21 cellular contexts compared by ENCODE assay signal in genomic region chr12:64385019-64385418, GRCh38. TPM values are rescaled to one million over a fixed set of nuclear protein-coding genes. Genes with fewer than 3 reads are reported as not detected.
DNase-seq lines count a peak whose midpoint lies in the region; ATAC-seq and TF ChIP-seq lines count a peak whose summit lies in the region.
"Had no signal": no experiment of that assay in that cellular context is flagged by ENCODE, and none has a peak within 500 bp of the region (broad histone marks: within the 10 kb centered on the region; RNA-seq: fewer than 3 reads in every experiment).

No MANE protein-coding gene starts in this region.

- no peak overlapping the region for H2BK120ac ChIP-seq in mesenchymal stem cell (ENCODE audit: low read depth, low read length)

- RAD21 ChIA-PET in HCT116 (lab: Charles Lee; ENCODE audit: low non-redundant PET in 1 of 2, low total read pairs in 2 of 2, uncharacterized antibody in 2 of 2, unreplicated experiment in 2 of 2), result no interaction called here

- no peaks in the 10 kb centered on the region for H3K9me2 ChIP-seq in HCT116 (ENCODE audit: insufficient read depth)

- H3K9me3 ChIP-seq in HCT116 (ENCODE audit: control insufficient read depth in 1 of 2, insufficient read depth in 1 of 2, low read depth in 1 of 2, low read length in 2 of 2) (no peaks in the 10 kb centered on the region), mesenchymal stem cell (ENCODE audit: control insufficient read depth, low read length) (peaks cover 8% of the 10 kb centered on the region), heart left ventricle (peaks cover 0 to 15% (median 0%) of the 10 kb centered on the region in 12 donors)
- H3K9me3 ChIP-seq: gastrocnemius medialis had no signal

- H2AK5ac ChIP-seq in mesenchymal stem cell (ENCODE audit: low read length, severe bottlenecking), result no peak overlapping the region

- H3K27me3 ChIP-seq in HCT116 (ENCODE audit: insufficient read depth, low read length) (no peaks in the 10 kb centered on the region), mesenchymal stem cell (ENCODE audit: control insufficient read depth in 1 of 2, insufficient read depth in 1 of 2, low read length in 2 of 2) (no peaks in the 10 kb centered on the region), heart left ventricle (peaks cover 0 to 12% (median 2%) of the 10 kb centered on the region in 9 donors), brain microvascular endothelial cell (replicated peaks) (no peaks in the 10 kb centered on the region)
- H3K27me3 ChIP-seq: adrenal gland had no signal

- H3K9ac ChIP-seq in HCT116 (ENCODE audit: low read length) (no peak overlapping the region), mesenchymal stem cell (ENCODE audit: low read length) (peak overlapping the region; percentile 74)

- H3K9me3 Mint-ChIP-seq in activated CD4-positive, alpha-beta T cell treated with anti-CD3 and anti-CD28 coated beads for 36 hours (ENCODE audit: low read depth), result peaks cover 12% of the 10 kb centered on the region
- peaks cover 24% of the 10 kb centered on the region for H3K9me3 Mint-ChIP-seq in activated T-helper 1 cell treated with anti-CD3 and anti-CD28 coated beads, Interleukin-12 subunit alpha, Interleukin-12 subunit beta, Interleukin-2, Interleukin-4 antibody, amounts not matched to agents 30 ng/mL and 10 ng/mL and 1 ng/mL, durations not matched to agents 14 hours and 24 hours and 36 hours

- H3K27ac ChIP-seq in HCT116 (ENCODE audit: low read depth, low read length), result no peak overlapping the region
- no peak overlapping the region for H3K27ac ChIP-seq in mesenchymal stem cell (ENCODE audit: low read length, poor library complexity, severe bottlenecking)
- no peak overlapping the region for H3K27ac ChIP-seq in heart left ventricle
- no peak overlapping the region for H3K27ac ChIP-seq in brain microvascular endothelial cell
- H3K27ac ChIP-seq: 22Rv1, adrenal gland, cardiac muscle cell, gastrocnemius medialis, upper lobe of left lung had no signal

- no peak overlapping the region for H2BK12ac ChIP-seq in mesenchymal stem cell (ENCODE audit: low read length in 2 of 2)

- H2BK15ac ChIP-seq in mesenchymal stem cell (ENCODE audit: low read depth, poor library complexity, severe bottlenecking), result no peak overlapping the region

- H3K4ac ChIP-seq in mesenchymal stem cell (ENCODE audit: low read depth in 1 of 2, low read length in 2 of 2), result no peak overlapping the region

- POLR2A ChIA-PET in activated CD4-positive, alpha-beta T cell treated with anti-CD3 and anti-CD28 coated beads for 36 hours (lab: Charles Lee), result interaction anchor here (0.7 to 1.2 kb wide), 2 partner anchors 18 to 19 kb away, joined by 5 read pairs; partner anchors contain the start of gene XPOT
- POLR2A ChIA-PET in HCT116 (lab: Charles Lee), result no interaction called here

- H4K8ac ChIP-seq in mesenchymal stem cell (ENCODE audit: low read length), result no peak overlapping the region

- 97% methylated on average over 3 of the region's 3 CpGs for WGBS in mesenchymal stem cell
- WGBS in heart left ventricle, 4 donors, result 85 to 97% (median 93%) methylated on average over 3 of the region's 3 CpGs

- no peak overlapping the region for H2BK5ac ChIP-seq in mesenchymal stem cell (ENCODE audit: low read depth, low read length, poor library complexity, severe bottlenecking)

- H3K79me1 ChIP-seq in mesenchymal stem cell (replicated peaks; ENCODE audit: low read length, poor library complexity, severe bottlenecking), result no peaks in the 10 kb centered on the region

- no peak for TF ChIP-seq RAD21 in HCT116 (IDR thresholded peaks at IDR 0.05; ENCODE audit: low read depth)

- intact Hi-C loops in activated CD4-positive, alpha-beta T cell treated with anti-CD3 and anti-CD28 coated beads for 36 hours (cut with DNase I, micrococcal nuclease), result loop anchor here in 1 of 2 experiments (1.0 kb wide), 1 partner anchor 19 kb away; the partner anchor contains the start of gene XPOT
- intact Hi-C loops in HCT116 (cut with micrococcal nuclease) (loop anchor here (5.0 kb wide), 1 partner anchor 558 kb away; no protein-coding TSS in a partner anchor), heart left ventricle (cut with DNase I) (no loop called here)
- intact Hi-C loops in activated T-helper 1 cell treated with anti-CD3 and anti-CD28 coated beads, Interleukin-12 subunit alpha, Interleukin-12 subunit beta, Interleukin-2, Interleukin-4 antibody, amounts not matched to agents 30 ng/mL and 10 ng/mL and 1 ng/mL, durations not matched to agents 14 hours and 24 hours and 36 hours (cut with micrococcal nuclease), result loop anchor here (1.0 to 10.0 kb wide), 3 partner anchors 19 to 605 kb away; partner anchors contain the start of gene XPOT

- H4K20me1 ChIP-seq in HCT116 (ENCODE audit: insufficient read depth), result no peaks in the 10 kb centered on the region

- CTCF ChIA-PET in activated CD4-positive, alpha-beta T cell treated with anti-CD3 and anti-CD28 coated beads for 36 hours (lab: Charles Lee), result interaction anchor here (0.7 kb wide), 1 partner anchor 22 kb away, joined by 5 read pairs; no protein-coding TSS in a partner anchor
- CTCF ChIA-PET in HCT116 (lab: Charles Lee), result no interaction called here

- peak; percentile 36 for ATAC-seq in activated CD4-positive, alpha-beta T cell treated with anti-CD3 and anti-CD28 coated beads for 36 hours
- no peak for ATAC-seq in HCT116
- no peak for ATAC-seq in heart left ventricle
- ATAC-seq: gastrocnemius medialis had no signal

- no peaks in the 10 kb centered on the region for H3K36me3 Mint-ChIP-seq in activated CD4-positive, alpha-beta T cell treated with anti-CD3 and anti-CD28 coated beads for 36 hours (ENCODE audit: low read depth)
- no peaks in the 10 kb centered on the region for H3K36me3 Mint-ChIP-seq in activated T-helper 1 cell treated with anti-CD3 and anti-CD28 coated beads, Interleukin-12 subunit alpha, Interleukin-12 subunit beta, Interleukin-2, Interleukin-4 antibody, amounts not matched to agents 30 ng/mL and 10 ng/mL and 1 ng/mL, durations not matched to agents 14 hours and 24 hours and 36 hours (ENCODE audit: low read depth)

- H2AFZ ChIP-seq in HCT116 (ENCODE audit: low read depth, low read length, poor library complexity, severe bottlenecking), result no peak overlapping the region
- no peak overlapping the region for H2AFZ ChIP-seq in mesenchymal stem cell (ENCODE audit: low read depth, low read length)

- TF ChIP-seq CTCF in HCT116 (IDR thresholded peaks at IDR 0.05 in 2 of 3, conservative IDR thresholded peaks at IDR 0.05 in 1 of 3; ENCODE audit: borderline replicate concordance in 1 of 3, insufficient read depth in 1 of 3, low read depth in 2 of 3, low read length in 2 of 3), result no peak
- TF ChIP-seq CTCF in heart left ventricle (IDR thresholded peaks at IDR 0.05), result no peak
- no peak for TF ChIP-seq CTCF in brain microvascular endothelial cell (IDR thresholded peaks at IDR 0.05; ENCODE audit: low read depth, low read length, missing control alignments)

- H3K23ac ChIP-seq in mesenchymal stem cell (ENCODE audit: low read length in 2 of 2), result no peak overlapping the region

- H3K4me1 Mint-ChIP-seq in activated CD4-positive, alpha-beta T cell treated with anti-CD3 and anti-CD28 coated beads for 36 hours, result peaks cover 39% of the 10 kb centered on the region
- peaks cover 30% of the 10 kb centered on the region for H3K4me1 Mint-ChIP-seq in activated T-helper 1 cell treated with anti-CD3 and anti-CD28 coated beads, Interleukin-12 subunit alpha, Interleukin-12 subunit beta, Interleukin-2, Interleukin-4 antibody, amounts not matched to agents 30 ng/mL and 10 ng/mL and 1 ng/mL, durations not matched to agents 14 hours and 24 hours and 36 hours (ENCODE audit: low read depth)

- H3K36me3 ChIP-seq in HCT116 (ENCODE audit: control insufficient read depth in 1 of 2, insufficient read depth in 2 of 2, low read length in 2 of 2), result no peaks in the 10 kb centered on the region
- H3K36me3 ChIP-seq in mesenchymal stem cell (ENCODE audit: control insufficient read depth in 1 of 2, insufficient read depth in 2 of 2, low read depth in 1 of 2, low read length in 2 of 2), result peaks cover 0 to 3% of the 10 kb centered on the region in 2 experiments
- no peaks in the 10 kb centered on the region for H3K36me3 ChIP-seq in heart left ventricle
- H3K36me3 ChIP-seq in brain microvascular endothelial cell (replicated peaks), result no peaks in the 10 kb centered on the region
- H3K36me3 ChIP-seq: adrenal gland, cardiac muscle cell, gastrocnemius medialis, upper lobe of left lung had no signal

- no peak overlapping the region for H4K91ac ChIP-seq in mesenchymal stem cell (ENCODE audit: low read length)

- no peak for DNase-seq in activated CD4-positive, alpha-beta T cell treated with anti-CD3 and anti-CD28 coated beads for 36 hours
- DNase-seq in activated CD4-positive, alpha-beta T cell treated with anti-CD3 and anti-CD28 coated beads, Interleukin-2, amount 50 U/mL, for 4 hours, result no peak
- no peak for DNase-seq in HCT116 (ENCODE audit: low read depth, low spot score)
- DNase-seq in activated T-helper 1 cell treated with anti-CD3 and anti-CD28 coated beads, Interleukin-12 subunit alpha, Interleukin-12 subunit beta, Interleukin-2, Interleukin-4 antibody, amounts not matched to agents 30 ng/mL and 10 ng/mL and 1 ng/mL, durations not matched to agents 14 hours and 24 hours and 36 hours (ENCODE audit: low spot score), result no peak
- no peak for DNase-seq in mesenchymal stem cell
- no peak for DNase-seq in GM19240 (ENCODE audit: insufficient read length, low spot score)
- DNase-seq in heart left ventricle, result no peak
- DNase-seq in brain microvascular endothelial cell, result no peak
- DNase-seq: activated CD4-positive, CD25-positive, alpha-beta regulatory T cell; adrenal gland; DMS 273 treated with DMSO at 0.1 percent for 48 hours; gastrocnemius medialis; GDM1; NCI-H774; upper lobe of left lung had no signal

- no peaks in the 10 kb centered on the region for H3K79me2 ChIP-seq in HCT116 (ENCODE audit: insufficient read depth, low read length)

- TF ChIP-seq POLR2A in HCT116 (IDR thresholded peaks at IDR 0.05; ENCODE audit: borderline replicate concordance, extremely low read depth, insufficient read depth, insufficient read length) (no peak), heart left ventricle (IDR thresholded peaks at IDR 0.05) (no peak)

- in situ Hi-C loops in brain microvascular endothelial cell (cut with HindIII; ENCODE audit: low pct_ligation_motif_present, low sequenced_read_pairs), result no loop called here

- peak overlapping the region; percentile 34 for H3K4me3 Mint-ChIP-seq in activated CD4-positive, alpha-beta T cell treated with anti-CD3 and anti-CD28 coated beads for 36 hours
- peak overlapping the region; percentile 38 for H3K4me3 Mint-ChIP-seq in activated T-helper 1 cell treated with anti-CD3 and anti-CD28 coated beads, Interleukin-12 subunit alpha, Interleukin-12 subunit beta, Interleukin-2, Interleukin-4 antibody, amounts not matched to agents 30 ng/mL and 10 ng/mL and 1 ng/mL, durations not matched to agents 14 hours and 24 hours and 36 hours

- no peak overlapping the region for H3K18ac ChIP-seq in mesenchymal stem cell (ENCODE audit: low read depth in 1 of 2, low read length in 2 of 2)

- H3K4me1 ChIP-seq in HCT116 (ENCODE audit: control insufficient read depth in 1 of 2, insufficient read depth in 2 of 2, low read length in 2 of 2) (peaks cover 0 to 18% of the 10 kb centered on the region in 2 experiments; a peak in 2 of 4 replicates), mesenchymal stem cell (ENCODE audit: control insufficient read depth, insufficient read depth, low read depth, low read length) (peaks cover under 1% of the 10 kb centered on the region), heart left ventricle (peaks cover 0 to 2% (median 0%) of the 10 kb centered on the region in 12 donors)
- H3K4me1 ChIP-seq: adrenal gland, gastrocnemius medialis had no signal

- H3K4me3 ChIP-seq in HCT116 (replicated peaks in 1 of 2; ENCODE audit: low read depth in 1 of 2, low read length in 2 of 2) (no peak overlapping the region), mesenchymal stem cell (ENCODE audit: insufficient read depth in 1 of 2, low read depth in 1 of 2, low read length in 2 of 2) (no peak overlapping the region), heart left ventricle (no peak overlapping the region), brain microvascular endothelial cell (ENCODE audit: low read depth, low read length) (no peak overlapping the region)
- H3K4me3 ChIP-seq: adrenal gland, cardiac muscle cell, gastrocnemius medialis, upper lobe of left lung had no signal

- peak overlapping the region; percentile 75 for H3K27ac Mint-ChIP-seq in activated CD4-positive, alpha-beta T cell treated with anti-CD3 and anti-CD28 coated beads for 36 hours
- H3K27ac Mint-ChIP-seq in activated T-helper 1 cell treated with anti-CD3 and anti-CD28 coated beads, Interleukin-12 subunit alpha, Interleukin-12 subunit beta, Interleukin-2, Interleukin-4 antibody, amounts not matched to agents 30 ng/mL and 10 ng/mL and 1 ng/mL, durations not matched to agents 14 hours and 24 hours and 36 hours, result peak overlapping the region; percentile 85
- H3K27ac Mint-ChIP-seq: progenitor cell of endocrine pancreas had no signal

- H3K4me2 ChIP-seq in HCT116 (ENCODE audit: low read length) (peak overlapping the region; percentile 45), mesenchymal stem cell (ENCODE audit: low read length, poor library complexity, severe bottlenecking) (no peak overlapping the region)

- H3K14ac ChIP-seq in mesenchymal stem cell (ENCODE audit: low read length in 2 of 2), result no peak overlapping the region

- no TSS peak for BruUV-seq in HCT116 (replicated peaks; lab: Mats Ljungman, UMichigan)

- no peaks in the 10 kb centered on the region for H3K27me3 Mint-ChIP-seq in activated CD4-positive, alpha-beta T cell treated with anti-CD3 and anti-CD28 coated beads for 36 hours
- H3K27me3 Mint-ChIP-seq in activated T-helper 1 cell treated with anti-CD3 and anti-CD28 coated beads, Interleukin-12 subunit alpha, Interleukin-12 subunit beta, Interleukin-2, Interleukin-4 antibody, amounts not matched to agents 30 ng/mL and 10 ng/mL and 1 ng/mL, durations not matched to agents 14 hours and 24 hours and 36 hours (ENCODE audit: insufficient read depth), result peaks cover 5% of the 10 kb centered on the region
- H3K27me3 Mint-ChIP-seq: progenitor cell of endocrine pancreas had no signal

RNA-seq across cellular contexts. Expression of gene C12orf56, which starts 5.5 kb away (rescaled TPM):
- not detected for total RNA-seq in activated CD4-positive, alpha-beta T cell treated with anti-CD3 and anti-CD28 coated beads for 36 hours
- total RNA-seq in HCT116 (2021; ENCODE audit: unreplicated experiment) (not detected), heart left ventricle (not detected)
- not detected in 2 replicates for polyA plus RNA-seq in HCT116 (2012)
- total RNA-seq in activated T-helper 1 cell treated with anti-CD3 and anti-CD28 coated beads, Interleukin-12 subunit alpha, Interleukin-12 subunit beta, Interleukin-2, Interleukin-4 antibody, amounts not matched to agents 30 ng/mL and 10 ng/mL and 1 ng/mL, durations not matched to agents 14 hours and 24 hours and 36 hours, result 0.15 TPM in 1 of 2 replicates, not detected in the other
- polyA plus RNA-seq in mesenchymal stem cell (2013, experiment 1 of 2), result not detected
- not detected for polyA plus RNA-seq in mesenchymal stem cell (2013, experiment 2 of 2)
- polyA plus RNA-seq in heart left ventricle, result not detected
- total RNA-seq: adrenal gland, cardiac muscle cell, dermis microvascular lymphatic vessel endothelial cell, gastrocnemius medialis, IMR-90, upper lobe of left lung had no signal
- polyA plus RNA-seq: cardiac muscle cell, neural cell had no signal

RNA-seq across cellular contexts. Expression of gene XPOT, which starts 19.2 kb away (rescaled TPM):
- 100 to 1,000 TPM; 179 to 187 TPM for total RNA-seq in activated CD4-positive, alpha-beta T cell treated with anti-CD3 and anti-CD28 coated beads for 36 hours
- total RNA-seq in HCT116 (2021; ENCODE audit: unreplicated experiment) (120 TPM), heart left ventricle (10 to 100 TPM; 12.3 to 37.6 (median 22.0) TPM)
- 37.8 and 46.3 TPM in 2 replicates for polyA plus RNA-seq in HCT116 (2012)
- total RNA-seq in activated T-helper 1 cell treated with anti-CD3 and anti-CD28 coated beads, Interleukin-12 subunit alpha, Interleukin-12 subunit beta, Interleukin-2, Interleukin-4 antibody, amounts not matched to agents 30 ng/mL and 10 ng/mL and 1 ng/mL, durations not matched to agents 14 hours and 24 hours and 36 hours, result 145 and 146 TPM in 2 replicates
- 86.7 TPM for polyA plus RNA-seq in mesenchymal stem cell (2013, experiment 1 of 2)
- polyA plus RNA-seq in mesenchymal stem cell (2013, experiment 2 of 2), result 87.2 TPM
- 10 to 100 TPM in 1 of 2 donors, 1 to 10 TPM in 1; 6.3 to 31.0 TPM for polyA plus RNA-seq in heart left ventricle

Comparison
In these comparisons a context has a peak if more than half of its experiments do, and no peak if none do; other contexts are left out.
1. intact Hi-C loops: an anchor here in HCT116 (5.0 kb wide) and activated T-helper 1 cell treated with anti-CD3 and anti-CD28 coated beads, Interleukin-12 subunit alpha, Interleukin-12 subunit beta, Interleukin-2, Interleukin-4 antibody, amounts not matched to agents 30 ng/mL and 10 ng/mL and 1 ng/mL, durations not matched to agents 14 hours and 24 hours and 36 hours (1.0 to 10.0 kb wide); none called in heart left ventricle.